8 cellular contexts compared by ENCODE assay signal in the genomic region with DNA sequence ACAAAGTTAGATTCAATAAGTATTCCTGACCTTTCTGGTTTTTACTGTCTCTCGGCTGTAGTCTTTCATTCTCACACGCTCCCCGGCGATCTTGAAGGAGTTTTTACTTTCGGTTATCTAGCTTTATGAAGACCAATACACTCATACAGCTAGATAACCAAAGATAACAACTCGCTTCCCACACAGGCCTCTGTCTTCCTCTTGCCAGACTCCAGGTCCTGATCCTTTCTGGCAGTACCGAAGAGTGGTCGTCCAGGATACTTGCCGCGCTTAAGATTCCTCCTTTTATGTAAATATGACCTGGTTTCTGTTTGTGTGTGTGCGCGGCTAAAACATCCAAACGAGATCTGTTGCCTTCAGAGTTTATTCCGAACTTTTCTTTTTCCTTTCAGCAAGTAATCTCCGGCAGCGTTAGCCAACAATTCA.
DNase-seq lines count a peak whose midpoint lies in the region; ATAC-seq and TF ChIP-seq lines count a peak whose summit lies in the region.

No MANE protein-coding gene starts in this region.

- H3K9me3 Mint-ChIP-seq in chondrocyte (ENCODE audit: low read depth) (no peaks in the 10 kb centered on the region), neural crest cell (no peaks in the 10 kb centered on the region)

- H3K27me3 Mint-ChIP-seq in chondrocyte (ENCODE audit: low read depth), result peaks cover 85% of the 10 kb centered on the region
- H3K27me3 Mint-ChIP-seq in neural crest cell (ENCODE audit: low read depth), result peaks cover 80% of the 10 kb centered on the region

- H3K4me3 ChIP-seq in GM08714 (ENCODE audit: low read length), result peak overlapping the region; percentile 100

- no peak for TF ChIP-seq CTCF in chondrocyte (IDR thresholded peaks at IDR 0.05)
- no peak for TF ChIP-seq CTCF in neural crest cell (conservative IDR thresholded peaks at IDR 0.05)

- H3K36me3 Mint-ChIP-seq in chondrocyte (ENCODE audit: low read depth), result peaks cover 3% of the 10 kb centered on the region
- H3K36me3 Mint-ChIP-seq in neural crest cell (ENCODE audit: low read depth), result peaks cover 10% of the 10 kb centered on the region

- DNase-seq in M059J (ENCODE audit: low read depth) (peak; percentile 79), chondrocyte (ENCODE audit: low spot score) (no peak), neural crest cell (ENCODE audit: low read depth, low spot score) (no peak), mucosa of gallbladder (ENCODE audit: low spot score) (no peak), HuH-7 (ENCODE audit: low spot score) (no peak), amygdala (lab: John Stamatoyannopoulos, UW) (no peak)

- H3K4me1 Mint-ChIP-seq in chondrocyte (ENCODE audit: low read depth), result peaks cover 7% of the 10 kb centered on the region
- H3K4me1 Mint-ChIP-seq in neural crest cell, result peaks cover 70% of the 10 kb centered on the region

- H3K4me3 Mint-ChIP-seq in chondrocyte (ENCODE audit: unreplicated experiment) (peak overlapping the region; percentile 33), neural crest cell (peak overlapping the region; percentile 93)

- peak; percentile 49 for ATAC-seq in GM21737 (IDR thresholded peaks at IDR 0.05; ENCODE audit: unreplicated experiment)

- H3K27ac Mint-ChIP-seq in chondrocyte (ENCODE audit: unreplicated experiment) (no peak overlapping the region), neural crest cell (ENCODE audit: unreplicated experiment) (peak overlapping the region; percentile 57)
